31 cellular contexts compared by ENCODE assay signal in genomic region chr19:21468791-21469190, GRCh38. TPM values are rescaled to one million over a fixed set of nuclear protein-coding genes. Genes with fewer than 3 reads are reported as not detected.
DNase-seq lines count a peak whose midpoint lies in the region; ATAC-seq, FAIRE-seq and TF ChIP-seq lines count a peak whose summit lies in the region.
"Had no signal": no experiment of that assay in that cellular context is flagged by ENCODE, and none has a peak within 500 bp of the region (broad histone marks: within the 10 kb centered on the region; RNA-seq: fewer than 3 reads in every experiment).

No MANE protein-coding gene starts in this region.

- POLR2A ChIA-PET in activated CD4-positive, alpha-beta T cell treated with anti-CD3 and anti-CD28 coated beads for 36 hours (lab: Charles Lee), result no interaction called here
- POLR2A ChIA-PET in H1 (lab: Charles Lee; ENCODE audit: partially characterized antibody), result interaction anchor here (1.0 to 2.0 kb wide), 2 partner anchors 9 to 15 kb away, joined by 3 to 6 read pairs; no protein-coding TSS in a partner anchor

- no peak overlapping the region for H2AFZ ChIP-seq in Karpas-422 (ENCODE audit: low read length)
- H2AFZ ChIP-seq in H1 (ENCODE audit: low read length), result no peak overlapping the region

- no peak overlapping the region for H3K4ac ChIP-seq in H1 (replicated peaks; ENCODE audit: insufficient read length, low read depth, low read length)

- no peak overlapping the region for H3K4me2 ChIP-seq in Karpas-422 (ENCODE audit: low read depth, low read length, poor library complexity, severe bottlenecking)
- no peak overlapping the region for H3K4me2 ChIP-seq in H1 (ENCODE audit: insufficient read depth in 1 of 2, low read depth in 2 of 2, low read length in 2 of 2)

- H3K56ac ChIP-seq in H1 (replicated peaks; ENCODE audit: insufficient read length, low read depth, low read length), result no peak overlapping the region

- H3K9me3 ChIP-seq in Karpas-422 (ENCODE audit: low read length) (no peaks in the 10 kb centered on the region), H1 (ENCODE audit: insufficient read depth in 2 of 2, low read depth in 1 of 2, low read length in 1 of 2) (no peaks in the 10 kb centered on the region), spleen (peaks cover 0 to 19% (median 0%) of the 10 kb centered on the region in 8 donors), tibial nerve (peaks cover 0 to 12% (median 0%) of the 10 kb centered on the region in 4 donors)
- H3K9me3 ChIP-seq: adrenal gland, heart left ventricle, left ventricle myocardium inferior, uterus had no signal

- ATAC-seq in activated CD4-positive, alpha-beta T cell treated with anti-CD3 and anti-CD28 coated beads for 36 hours, result no peak
- ATAC-seq in GM18520 (IDR thresholded peaks at IDR 0.05; ENCODE audit: unreplicated experiment), result no peak
- ATAC-seq: heart left ventricle; naive thymus-derived CD8-positive, alpha-beta T cell; PC-3; stimulated activated effector memory CD8-positive, alpha-beta T cell treated with anti-CD3 and anti-CD28 coated beads, Interleukin-12 subunit alpha, Interleukin-12 subunit beta, amount 100 ng/mL, for 72 hours had no signal

- H2BK12ac ChIP-seq in H1 (ENCODE audit: low read depth, low read length), result no peak overlapping the region

- H3K4me3 Mint-ChIP-seq in activated CD4-positive, alpha-beta T cell treated with anti-CD3 and anti-CD28 coated beads for 36 hours, result no peak overlapping the region
- H3K4me3 Mint-ChIP-seq: activated CD4-positive, alpha-beta memory T cell treated with anti-CD3 and anti-CD28 coated beads for 36 hours; brain; naive thymus-derived CD8-positive, alpha-beta T cell; stimulated activated effector memory CD8-positive, alpha-beta T cell treated with anti-CD3 and anti-CD28 coated beads, Interleukin-12 subunit alpha, Interleukin-12 subunit beta, amount 100 ng/mL, for 72 hours had no signal

- WGBS in H1 (ENCODE audit: extremely low coverage in 1 of 2, insufficient coverage in 1 of 2, insufficient read length in 1 of 2, insufficient replicate concordance in 2 of 2, low coverage in 1 of 2, low lambda C conversion rate in 2 of 2, missing lambda C conversion rate in 1 of 2), 2 experiments, result 66% methylated on average over 4 of the region's 5 CpGs; no CpG with 5 or more reads in 1 of the 2 experiments
- WGBS in spleen, 5 donors, result 70 to 86% (median 82%) methylated on average over 5 of the region's 5 CpGs
- WGBS in tibial nerve, 2 donors, result 71 to 79% methylated on average over 5 of the region's 5 CpGs

- no peak overlapping the region for H2BK5ac ChIP-seq in H1 (ENCODE audit: low read depth, low read length)

- peak; percentile 29 for DNase-seq in activated CD4-positive, alpha-beta T cell treated with anti-CD3 and anti-CD28 coated beads for 36 hours
- DNase-seq in activated CD4-positive, alpha-beta T cell treated with anti-CD3 and anti-CD28 coated beads, Interleukin-2, amount 50 U/mL, for 48 hours, result no peak
- DNase-seq in Karpas-422 (peak; percentile 67), H1 (ENCODE audit: low read depth in 1 of 2, low spot score in 2 of 2) (no peak), spleen (peak; percentile 43), NCI-H1105 treated with DMSO at 0.1 percent for 48 hours (lab: John Stamatoyannopoulos, UW) (no peak), tibial nerve (ENCODE audit: low spot score in 2 of 2) (no peak)
- DNase-seq: activated CD4-positive, alpha-beta memory T cell treated with anti-CD3 and anti-CD28 coated beads for 36 hours; activated CD4-positive, CD25-positive, alpha-beta regulatory T cell; activated gamma-delta T cell; Calu3; foreskin fibroblast; heart left ventricle; left ventricle myocardium inferior; midbrain; MM.1S; naive thymus-derived CD8-positive, alpha-beta T cell; NCI-H1694; NCI-H526 treated with DMSO at 0.1 percent for 48 hours; PC-3; SHP77; stimulated activated CD4-positive, alpha-beta T cell treated with anti-CD3 and anti-CD28 coated beads, Interleukin-2, amount 100 ng/mL, for 48 hours; substantia nigra; SW 1271; uterus had no signal

- intact Hi-C loops in activated CD4-positive, alpha-beta T cell treated with anti-CD3 and anti-CD28 coated beads for 36 hours (cut with DNase I, micrococcal nuclease), result no loop called here
- intact Hi-C loops in spleen (cut with DNase I; ENCODE audit: low total_unique reads), result loop anchor here (10.0 kb wide), 1 partner anchor 264 kb away; no protein-coding TSS in a partner anchor

- no peak overlapping the region for H2BK120ac ChIP-seq in H1 (replicated peaks; ENCODE audit: low read depth, low read length)

- TF ChIP-seq EP300 in H1 (IDR thresholded peaks at IDR 0.05; ENCODE audit: borderline replicate concordance in 1 of 2, low read depth in 2 of 2, low read length in 2 of 2) (no peak), tibial nerve (IDR thresholded peaks at IDR 0.05) (no peak)

- no peak overlapping the region for H2AK5ac ChIP-seq in H1 (ENCODE audit: low read depth, low read length)

- no peaks in the 10 kb centered on the region for H3K27me3 ChIP-seq in Karpas-422 (ENCODE audit: low read length)
- H3K27me3 ChIP-seq in H1 (replicated peaks in 1 of 4; ENCODE audit: control insufficient read depth in 3 of 4, extremely low read depth in 1 of 4, insufficient read depth in 3 of 4, low read length in 3 of 4), result no peaks in the 10 kb centered on the region; a peak in 1 of 7 replicates
- peaks cover 0 to 7% (median 0%) of the 10 kb centered on the region in 7 donors for H3K27me3 ChIP-seq in spleen (replicated peaks in 1 of 7)
- no peaks in the 10 kb centered on the region for H3K27me3 ChIP-seq in tibial nerve
- H3K27me3 ChIP-seq: adrenal gland, uterus had no signal

- FAIRE-seq in H1 (lab: Jason Lieb, UNC), result no peak

- CTCF ChIA-PET in activated CD4-positive, alpha-beta T cell treated with anti-CD3 and anti-CD28 coated beads for 36 hours (lab: Charles Lee), result no interaction called here
- CTCF ChIA-PET in H1 (lab: Charles Lee; ENCODE audit: partially characterized antibody), result interaction anchor here (0.5 to 3.9 kb wide), 6 partner anchors 12 to 345 kb away, joined by 3 to 21 read pairs (median 4); no protein-coding TSS in a partner anchor

- H3K14ac ChIP-seq in H1 (ENCODE audit: insufficient read length), result no peak overlapping the region

- no peak overlapping the region for H2BK20ac ChIP-seq in H1 (ENCODE audit: low read length)

- H4K5ac ChIP-seq in H1 (ENCODE audit: insufficient read length, low read depth, low read length), result no peak overlapping the region

- H4K8ac ChIP-seq in H1 (ENCODE audit: extremely low read depth, insufficient read depth, low read length), result no peak overlapping the region

- H3K79me1 ChIP-seq in H1 (ENCODE audit: low read depth, low read length), result no peaks in the 10 kb centered on the region

- H4K91ac ChIP-seq in H1 (replicated peaks; ENCODE audit: insufficient read length, low read length), result no peak overlapping the region

- H3K4me3 ChIP-seq in Karpas-422 (ENCODE audit: low read length), result no peak overlapping the region
- H3K4me3 ChIP-seq in H1 (ENCODE audit: extremely low read depth in 1 of 4, insufficient read depth in 2 of 4, low read depth in 3 of 4, low read length in 4 of 4), result no peak overlapping the region
- H3K4me3 ChIP-seq in spleen, result no peak overlapping the region
- H3K4me3 ChIP-seq in tibial nerve, result no peak overlapping the region
- H3K4me3 ChIP-seq: adrenal gland, heart left ventricle, left ventricle myocardium inferior, skin epidermis, uterus had no signal

- H3K9ac ChIP-seq in Karpas-422 (ENCODE audit: low read length) (no peak overlapping the region), H1 (replicated peaks in 1 of 4; ENCODE audit: extremely low read depth in 1 of 4, low read depth in 3 of 4, low read length in 3 of 4) (no peak overlapping the region)

- no peaks in the 10 kb centered on the region for H4K20me1 ChIP-seq in Karpas-422 (ENCODE audit: insufficient read depth, low read depth, low read length)
- peaks cover 0 to 2% of the 10 kb centered on the region in 2 experiments for H4K20me1 ChIP-seq in H1 (replicated peaks in 1 of 2; ENCODE audit: control insufficient read depth in 1 of 2, insufficient read depth in 2 of 2, low read length in 2 of 2)

- H3K23me2 ChIP-seq in H1 (ENCODE audit: low read depth, low read length), result no peaks in the 10 kb centered on the region

- H3K27me3 Mint-ChIP-seq in activated CD4-positive, alpha-beta T cell treated with anti-CD3 and anti-CD28 coated beads for 36 hours, result peaks cover 3% of the 10 kb centered on the region
- H3K27me3 Mint-ChIP-seq: brain had no signal

- peak; percentile 28 to 50 for TF ChIP-seq RAD21 in H1 (IDR thresholded peaks at IDR 0.05 in 1 of 2, conservative IDR thresholded peaks at IDR 0.05 in 1 of 2; ENCODE audit: low read depth in 2 of 2, low read length in 2 of 2)

- TF ChIP-seq CTCF in H1 (IDR thresholded peaks at IDR 0.05; ENCODE audit: control extremely low read depth in 1 of 3, insufficient read depth in 1 of 3, low read depth in 1 of 3, low read length in 3 of 3), result peak; percentile 43 to 51 (median 47)
- no peak for TF ChIP-seq CTCF in spleen (IDR thresholded peaks at IDR 0.05 in 8 of 11, conservative IDR thresholded peaks at IDR 0.05 in 3 of 11)
- TF ChIP-seq CTCF in tibial nerve (IDR thresholded peaks at IDR 0.05), result no peak

- TF ChIP-seq POLR2A in H1 (IDR thresholded peaks at IDR 0.05; ENCODE audit: control extremely low read depth in 1 of 2, low read depth in 2 of 2, low read length in 2 of 2) (no peak), spleen (IDR thresholded peaks at IDR 0.05) (no peak), tibial nerve (IDR thresholded peaks at IDR 0.05) (no peak)

- peaks cover 2% of the 10 kb centered on the region for H3K9me3 Mint-ChIP-seq in activated CD4-positive, alpha-beta T cell treated with anti-CD3 and anti-CD28 coated beads for 36 hours (ENCODE audit: low read depth)
- H3K9me3 Mint-ChIP-seq: activated CD4-positive, alpha-beta memory T cell treated with anti-CD3 and anti-CD28 coated beads for 36 hours had no signal

- H3K23ac ChIP-seq in H1 (ENCODE audit: insufficient read length), result no peak overlapping the region

- peaks cover 3% of the 10 kb centered on the region for H3K36me3 Mint-ChIP-seq in activated CD4-positive, alpha-beta T cell treated with anti-CD3 and anti-CD28 coated beads for 36 hours (ENCODE audit: low read depth)
- H3K36me3 Mint-ChIP-seq: stimulated activated effector memory CD8-positive, alpha-beta T cell treated with anti-CD3 and anti-CD28 coated beads, Interleukin-12 subunit alpha, Interleukin-12 subunit beta, amount 100 ng/mL, for 72 hours had no signal

- H3K27ac Mint-ChIP-seq in activated CD4-positive, alpha-beta T cell treated with anti-CD3 and anti-CD28 coated beads for 36 hours, result no peak overlapping the region
- H3K27ac Mint-ChIP-seq: activated CD4-positive, alpha-beta memory T cell treated with anti-CD3 and anti-CD28 coated beads for 36 hours; brain; naive thymus-derived CD8-positive, alpha-beta T cell; stimulated activated effector memory CD8-positive, alpha-beta T cell treated with anti-CD3 and anti-CD28 coated beads, Interleukin-12 subunit alpha, Interleukin-12 subunit beta, amount 100 ng/mL, for 72 hours had no signal

- H3K4me1 Mint-ChIP-seq in activated CD4-positive, alpha-beta T cell treated with anti-CD3 and anti-CD28 coated beads for 36 hours, result no peaks in the 10 kb centered on the region

- no peak overlapping the region for H2BK15ac ChIP-seq in H1 (ENCODE audit: low read length)

- no peaks in the 10 kb centered on the region for H3K9me2 ChIP-seq in Karpas-422 (replicated peaks; ENCODE audit: insufficient read depth, low read length)

- H3K36me3 ChIP-seq in Karpas-422 (ENCODE audit: insufficient read depth, low read length) (no peaks in the 10 kb centered on the region), H1 (ENCODE audit: control insufficient read depth in 2 of 4, insufficient read depth in 4 of 4, low read length in 3 of 4) (no peaks in the 10 kb centered on the region), spleen (no peaks in the 10 kb centered on the region), tibial nerve (no peaks in the 10 kb centered on the region)
- H3K36me3 ChIP-seq: adrenal gland, heart left ventricle, left ventricle myocardium inferior, uterus had no signal

- no peak overlapping the region for H3K18ac ChIP-seq in H1 (ENCODE audit: extremely low read depth, low read length)

- no peak overlapping the region for H3K27ac ChIP-seq in Karpas-422 (ENCODE audit: low read length)
- H3K27ac ChIP-seq in H1 (ENCODE audit: low read depth, low read length), result no peak overlapping the region
- no peak overlapping the region for H3K27ac ChIP-seq in spleen
- H3K27ac ChIP-seq in tibial nerve, result no peak overlapping the region
- H3K27ac ChIP-seq: adrenal gland, C4-2B, heart left ventricle, left ventricle myocardium inferior, skin epidermis, uterus had no signal

- H3K4me1 ChIP-seq in Karpas-422 (ENCODE audit: low read length), result no peaks in the 10 kb centered on the region
- no peaks in the 10 kb centered on the region for H3K4me1 ChIP-seq in H1 (replicated peaks in 1 of 4; ENCODE audit: control insufficient read depth in 3 of 4, insufficient read depth in 4 of 4, low read length in 3 of 4)
- peaks cover 0 to 5% (median 3%) of the 10 kb centered on the region in 6 donors for H3K4me1 ChIP-seq in spleen
- no peaks in the 10 kb centered on the region for H3K4me1 ChIP-seq in tibial nerve
- H3K4me1 ChIP-seq: adrenal gland, heart left ventricle, left ventricle myocardium inferior, uterus had no signal

- no peaks in the 10 kb centered on the region for H3K79me2 ChIP-seq in Karpas-422 (ENCODE audit: low read length)
- no peaks in the 10 kb centered on the region for H3K79me2 ChIP-seq in H1 (ENCODE audit: control insufficient read depth in 1 of 2, insufficient read depth in 2 of 2, low read length in 2 of 2)

RNA-seq across cellular contexts. Expression of gene ZNF429, which starts 36.6 kb away (rescaled TPM):
- 10 to 100 TPM; 13.3 to 15.5 TPM for total RNA-seq in activated CD4-positive, alpha-beta T cell treated with anti-CD3 and anti-CD28 coated beads for 36 hours
- 10.4 and 18.6 TPM in 2 replicates for total RNA-seq in Karpas-422 (2014; rRNA removed; shearing (Covaris generic); ENCODE audit: low replicate concordance)
- 15.0 and 15.4 TPM in 2 replicates for total RNA-seq in H1 (2021; fragmentation: NEBNext Ultra II Directional; extraction: Animal tissue kit (Norgen Biotek cat#: 25700))
- 10.2 and 10.9 TPM in 2 replicates for polyA plus RNA-seq in H1 (2011; rRNA removed)
- 11.0 TPM for polyA plus RNA-seq in H1 (2011; cell fraction: cytosol; rRNA removed)
- polyA plus RNA-seq in H1 (2011; cell fraction: nucleus; rRNA removed), result 11.4 TPM
- 7.8 to 12.1 TPM (median 8.2 TPM) in 4 replicates for polyA plus RNA-seq in H1 (2012, experiment 1 of 2)
- 1.5 TPM for polyA plus RNA-seq in H1 (2012, experiment 2 of 2)
- 11.9 TPM for polyA plus RNA-seq in H1 (2013, experiment 1 of 2)
- polyA plus RNA-seq in H1 (2013, experiment 2 of 2), result 11.5 TPM
- polyA minus RNA-seq in H1 (2011; rRNA and poly(A)+ RNA removed), result 11.3 and 13.9 TPM in 2 replicates
- 11.3 TPM for polyA minus RNA-seq in H1 (2011; cell fraction: cytosol; rRNA and poly(A)+ RNA removed)
- 38.4 TPM for polyA minus RNA-seq in H1 (2011; cell fraction: nucleus; rRNA and poly(A)+ RNA removed)
- 10 to 100 TPM; 14.4 to 45.0 (median 22.8) TPM for total RNA-seq in spleen
- 1 to 10 TPM; 6.9 to 9.4 (median 7.3) TPM for polyA plus RNA-seq in spleen
- 10 to 100 TPM in 3 of 4 donors, 1 to 10 TPM in 1; 9.8 to 20.5 (median 17.2) TPM for total RNA-seq in tibial nerve

Comparison
In these comparisons a context has a peak if more than half of its experiments do, and no peak if none do; other contexts are left out.
1. DNase-seq: peak in activated CD4-positive, alpha-beta T cell treated with anti-CD3 and anti-CD28 coated beads for 36 hours (single experiment), Karpas-422 (single experiment) and spleen (single experiment); none in activated CD4-positive, alpha-beta T cell treated with anti-CD3 and anti-CD28 coated beads, Interleukin-2, amount 50 U/mL, for 48 hours (0 of 2), H1 (0 of 2), NCI-H1105 treated with DMSO at 0.1 percent for 48 hours (single experiment) and tibial nerve (0 of 2).
2. CTCF ChIP-seq: peak in H1 (3 of 3); none in spleen (0 of 11) and tibial nerve (0 of 5).